In genomic region chr1:20401405-20402010, GRCh38 we compare ENCODE assay signal across 19 cellular contexts.
A peak's percentile ranks its signal among the peaks of the same experiment; 100 is the strongest.
DNase-seq lines count a peak whose midpoint lies in the region; ATAC-seq and TF ChIP-seq lines count a peak whose summit lies in the region.
"Had no signal": no experiment of that assay in that cellular context is flagged by ENCODE, and none has a peak within 500 bp of the region (broad histone marks: within the 10 kb centered on the region; RNA-seq: fewer than 3 reads in every experiment).

No MANE protein-coding gene starts in this region.

- peak; percentile 21 for DNase-seq in activated CD4-positive, CD25-positive, alpha-beta regulatory T cell treated with anti-CD3 and anti-CD28 coated beads, Interleukin-2, amount 50 U/mL, for 72 hours
- DNase-seq in cerebellum (ENCODE audit: low spot score) (peak; percentile 60), endodermal cell (peak; percentile 35), osteocyte (ENCODE audit: extremely low spot score, unreplicated experiment) (peak; percentile 78), UCSD-AML1 (lab: John Stamatoyannopoulos, UW; ENCODE audit: unreplicated experiment) (no peak)
- DNase-seq: COR-L47, DMS153, DMS79 treated with DMSO at 0.1 percent for 48 hours, EL, GDM1 had no signal

- no peaks in the 10 kb centered on the region for H3K36me3 ChIP-seq in endodermal cell (ENCODE audit: control insufficient read depth, insufficient read depth, low read length)
- H3K36me3 ChIP-seq: HAP-1 had no signal

- H3K27ac ChIP-seq in endodermal cell (ENCODE audit: low read depth, low read length) = no peak overlapping the region
- H3K27ac ChIP-seq: 22Rv1, HL-60 had no signal

- H3K4me1 ChIP-seq in endodermal cell (ENCODE audit: control insufficient read depth, insufficient read depth, low read length) = peaks cover 7% of the 10 kb centered on the region
- H3K4me1 ChIP-seq: HAP-1 had no signal

- H3K9me3 ChIP-seq in endodermal cell (ENCODE audit: control insufficient read depth, low read length) = no peaks in the 10 kb centered on the region
- H3K9me3 ChIP-seq: HAP-1 had no signal

- TF ChIP-seq CTCF in endodermal cell (conservative IDR thresholded peaks at IDR 0.05) (no peak), osteocyte (IDR thresholded peaks at IDR 0.05) (no peak)

- no peak overlapping the region for H3K4me3 ChIP-seq in endodermal cell (ENCODE audit: low read length)
- H3K4me3 ChIP-seq: GM23338, HAP-1 had no signal

- peaks cover 93% of the 10 kb centered on the region for H3K27me3 ChIP-seq in endodermal cell (ENCODE audit: control insufficient read depth, insufficient read depth, low read length, poor library complexity, severe bottlenecking)

- H3K27me3 Mint-ChIP-seq in endodermal cell (ENCODE audit: insufficient read depth) (peaks cover 99% of the 10 kb centered on the region), osteocyte (ENCODE audit: unreplicated experiment) (peaks cover 31% of the 10 kb centered on the region)

- H3K27ac Mint-ChIP-seq in endodermal cell = no peak overlapping the region
- H3K27ac Mint-ChIP-seq in osteocyte (ENCODE audit: unreplicated experiment) = no peak overlapping the region
- H3K27ac Mint-ChIP-seq: CD8-positive, alpha-beta T cell; GM23338 had no signal

- H3K9ac ChIP-seq in endodermal cell (ENCODE audit: extremely low read depth, low read length, poor library complexity, severe bottlenecking) = no peak overlapping the region

- no peak for ATAC-seq in activated CD4-positive, CD25-positive, alpha-beta regulatory T cell treated with anti-CD3 and anti-CD28 coated beads, Interleukin-2, amount 50 U/mL, for 24 hours
- ATAC-seq in GM21381 (IDR thresholded peaks at IDR 0.05; ENCODE audit: unreplicated experiment) (no peak), HG02623 (IDR thresholded peaks at IDR 0.05; ENCODE audit: unreplicated experiment) (no peak)
- ATAC-seq: CD8-positive, alpha-beta T cell; GM23338 had no signal

- H3K4me1 Mint-ChIP-seq in endodermal cell = peaks cover 37% of the 10 kb centered on the region
- H3K4me1 Mint-ChIP-seq in osteocyte (ENCODE audit: unreplicated experiment) = peaks cover 16% of the 10 kb centered on the region
- H3K4me1 Mint-ChIP-seq: CD14-positive monocyte had no signal

- WGBS in endodermal cell (ENCODE audit: insufficient coverage in 1 of 2, insufficient read length in 1 of 2), 2 experiments = 93 to 95% methylated on average over 4 to 11 of the region's 11 CpGs

- no peak overlapping the region for H3K4me3 Mint-ChIP-seq in endodermal cell
- H3K4me3 Mint-ChIP-seq in osteocyte (ENCODE audit: unreplicated experiment) = no peak overlapping the region
- H3K4me3 Mint-ChIP-seq: CD14-positive monocyte; CD8-positive, alpha-beta T cell; GM23338 had no signal

- no peaks in the 10 kb centered on the region for H3K36me3 Mint-ChIP-seq in endodermal cell (ENCODE audit: low read depth)
- no peaks in the 10 kb centered on the region for H3K36me3 Mint-ChIP-seq in osteocyte (ENCODE audit: unreplicated experiment)
- H3K36me3 Mint-ChIP-seq: CD14-positive monocyte; CD8-positive, alpha-beta T cell had no signal

- H3K9me3 Mint-ChIP-seq in endodermal cell = no peaks in the 10 kb centered on the region
- H3K9me3 Mint-ChIP-seq in osteocyte (ENCODE audit: unreplicated experiment) = no peaks in the 10 kb centered on the region
- H3K9me3 Mint-ChIP-seq: CD8-positive, alpha-beta T cell; GM23338 had no signal
